Comparison of ENCODE assay signal across 18 cellular contexts in the genomic region with DNA sequence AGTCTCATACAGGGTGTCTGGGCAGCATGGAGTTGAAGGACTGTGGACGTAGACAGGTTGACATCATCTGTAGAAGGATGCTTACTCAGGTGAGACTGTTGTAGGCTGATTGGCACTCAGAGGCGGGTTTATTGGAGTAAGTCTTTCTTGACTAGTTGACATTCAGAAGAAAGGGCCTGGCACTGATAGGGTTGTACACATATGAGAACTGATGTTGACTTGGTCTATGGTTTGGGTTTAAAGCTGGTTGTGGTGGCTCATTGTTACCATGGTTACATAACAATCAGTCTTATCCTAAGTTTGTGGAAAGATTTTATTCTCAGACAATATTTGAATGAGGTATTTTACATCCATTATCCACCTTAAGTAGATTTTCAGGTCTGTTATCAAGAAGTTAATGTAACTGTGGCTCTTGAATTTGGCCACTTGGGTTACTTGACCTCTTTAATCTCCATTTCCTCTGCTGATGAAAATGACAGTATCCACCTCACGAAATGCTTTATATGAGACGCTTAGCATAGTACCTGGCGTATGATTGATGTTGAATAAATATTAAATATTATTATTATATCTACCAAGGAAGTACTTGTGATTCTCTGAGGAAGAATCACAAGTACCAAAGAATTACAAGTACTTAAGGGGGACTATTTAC.
"Had no signal": no experiment of that assay in that cellular context is flagged by ENCODE, and none has a peak within 500 bp of the region (broad histone marks: within the 10 kb centered on the region; RNA-seq: fewer than 3 reads in every experiment).

No MANE protein-coding gene starts in this region.

- H3K27me3 ChIP-seq: neural progenitor cell, ovary had no signal

- FAIRE-seq: endometrium, frontal cortex had no signal

- ATAC-seq: esophagus mucosa; heart right ventricle; left lobe of liver; natural killer cell treated with Interleukin-12 subunit alpha and Interleukin-12 subunit beta and Interleukin-15 and Interleukin-18, amount 100 ng/mL, for 72 hours; right cardiac atrium had no signal

- H3K9ac ChIP-seq: neural progenitor cell had no signal

- DNase-seq: effector memory CD4-positive, alpha-beta T cell; heart right ventricle; islet precursor cell; mesenchymal stem cell; midbrain; nucleus accumbens; ovary; right cardiac atrium; stimulated activated CD4-positive, alpha-beta T cell treated with anti-CD3 and anti-CD28 coated beads, Interleukin-2, amount 100 ng/mL, for 48 hours; stimulated activated naive CD4-positive, alpha-beta T cell treated with Interleukin-2 at 50 U/mL for 16 hours had no signal

- H3K27ac ChIP-seq: heart right ventricle, neural progenitor cell, ovary had no signal

- H3K4me1 ChIP-seq: heart right ventricle, neural progenitor cell had no signal

- H3K36me3 ChIP-seq: heart right ventricle, neural progenitor cell, ovary had no signal

- H3K4me3 ChIP-seq: heart right ventricle, lung, neural progenitor cell, ovary, smooth muscle cell had no signal

- H2AFZ ChIP-seq: neural progenitor cell had no signal

- H3K9me3 ChIP-seq: ovary had no signal

- H3K4me2 ChIP-seq: neural progenitor cell, smooth muscle cell had no signal
